ENCODE assay signal across 8 cellular contexts in genomic region chr10:114526497-114527238, GRCh38.
DNase-seq lines count a peak whose midpoint lies in the region; ATAC-seq, FAIRE-seq and TF ChIP-seq lines count a peak whose summit lies in the region.

No MANE protein-coding gene starts in this region.

- FAIRE-seq in GM18507 (lab: Jason Lieb, UNC) = peak; percentile 96

- peaks cover 57% of the 10 kb centered on the region for H3K4me1 Mint-ChIP-seq in WTC11

- ATAC-seq in HG02884 (IDR thresholded peaks at IDR 0.05; ENCODE audit: unreplicated experiment) = peak; percentile 94
- ATAC-seq in WTC11 = peak; percentile 93

- TF ChIP-seq CTCF in WTC11 (IDR thresholded peaks at IDR 0.05) = no peak

- CTCF ChIA-PET in WTC11 (lab: Charles Lee) = interaction anchor here (0.6 to 2.6 kb wide), 10 partner anchors 9 to 847 kb away, joined by 3 to 16 read pairs (median 4); partner anchors contain the start of gene FHIP2A

- POLR2A ChIA-PET in WTC11 (lab: Charles Lee) = interaction anchor here (1.0 to 1.1 kb wide), 2 partner anchors 10 to 29 kb away, joined by 4 read pairs; no protein-coding TSS in a partner anchor

- DNase-seq in GM18507 (ENCODE audit: extremely low spot score, insufficient read length, low read depth) (peak; percentile 80), NCI-H2029 (lab: John Stamatoyannopoulos, UW) (peak; percentile 52), WTC11 (ENCODE audit: low spot score) (peak; percentile 83), caudate nucleus (lab: John Stamatoyannopoulos, UW) (peak in 42 of 61 donors; percentile 2 to 87 (median 46)), kidney glomerular epithelial cell (lab: John Stamatoyannopoulos, UW) (peak; percentile 64), NCI-H187 treated with DMSO at 0.1 percent for 48 hours (lab: John Stamatoyannopoulos, UW) (no peak)
- peak; percentile 57 to 82 (median 71) for DNase-seq in stimulated activated CD4-positive, alpha-beta T cell treated with anti-CD3 and anti-CD28 coated beads, Interleukin-1b, Interleukin-23, amount 100 ng/mL, for 24 hours (ENCODE audit: low read depth in 4 of 4, low spot score in 1 of 4)

- no peaks in the 10 kb centered on the region; the same call in 1 of the 2 replicates for H3K9me3 Mint-ChIP-seq in WTC11

- H3K4me3 Mint-ChIP-seq in WTC11 = peak overlapping the region; percentile 81

- peak overlapping the region; percentile 87 for H3K27ac Mint-ChIP-seq in WTC11

- no peaks in the 10 kb centered on the region for H3K36me3 Mint-ChIP-seq in WTC11

- H3K27me3 Mint-ChIP-seq in WTC11 (ENCODE audit: low read depth) = no peaks in the 10 kb centered on the region

- peak overlapping the region; percentile 41 for H3K27ac ChIP-seq in caudate nucleus (ENCODE audit: low read depth, low read length)

TF ChIP-seq in WTC11, 78 proteins besides CTCF, POLR2A, EP300 and RAD21 (continues in another document):
- no peak for TF ChIP-seq E2F4 (CRISPR knock-in tag; IDR thresholded peaks at IDR 0.05; ENCODE audit: borderline replicate concordance, low read depth)
- TF ChIP-seq ZNF232 (CRISPR knock-in tag; IDR thresholded peaks at IDR 0.05) = peak; percentile 86
- TF ChIP-seq AFF4 (CRISPR knock-in tag; IDR thresholded peaks at IDR 0.05; ENCODE audit: borderline replicate concordance) = peak; percentile 37; the same call in 1 of the 2 replicates
- TF ChIP-seq USF2 (CRISPR knock-in tag; IDR thresholded peaks at IDR 0.05) = peak; percentile 26; the same call in 1 of the 2 replicates
- 0 out of 2 replicates have a peak, but pooled peaks have one; percentile 19 for TF ChIP-seq ZBTB43 (CRISPR knock-in tag; IDR thresholded peaks at IDR 0.05)
- TF ChIP-seq GABPB1 (CRISPR knock-in tag; IDR thresholded peaks at IDR 0.05) = peak; percentile 45
- 0 out of 2 replicates have a peak, but pooled peaks have one; percentile 59 for TF ChIP-seq ZNF138 (CRISPR knock-in tag; conservative IDR thresholded peaks at IDR 0.05)
- no peak for TF ChIP-seq FOXP1 (CRISPR knock-in tag; IDR thresholded peaks at IDR 0.05; ENCODE audit: borderline replicate concordance)
- TF ChIP-seq TEAD1 (CRISPR knock-in tag; IDR thresholded peaks at IDR 0.05) = peak; percentile 73; the same call in 1 of the 2 replicates
- TF ChIP-seq TEAD4 (CRISPR knock-in tag; IDR thresholded peaks at IDR 0.05) = no peak
- TF ChIP-seq HMGXB4 (CRISPR knock-in tag; IDR thresholded peaks at IDR 0.05) = 0 out of 2 replicates have a peak, but pooled peaks have one; percentile 33
- TF ChIP-seq MAX (CRISPR knock-in tag; IDR thresholded peaks at IDR 0.05) = peak; percentile 94
- TF ChIP-seq FOXK1 (CRISPR knock-in tag; IDR thresholded peaks at IDR 0.05) = peak; percentile 70; the same call in 1 of the 2 replicates
- peak; percentile 85 for TF ChIP-seq TP53 (CRISPR knock-in tag; IDR thresholded peaks at IDR 0.05)
- no peak for TF ChIP-seq NR1H2 (CRISPR knock-in tag; IDR thresholded peaks at IDR 0.05)
- TF ChIP-seq SMAD3 (CRISPR knock-in tag; IDR thresholded peaks at IDR 0.05; ENCODE audit: borderline replicate concordance) = peak; percentile 81; the same call in 1 of the 2 replicates
- peak; percentile 60; the same call in 1 of the 2 replicates for TF ChIP-seq FOXP4 (CRISPR knock-in tag; IDR thresholded peaks at IDR 0.05)
- 0 out of 2 replicates have a peak, but pooled peaks have one; percentile 44 for TF ChIP-seq ZBTB21 (CRISPR knock-in tag; IDR thresholded peaks at IDR 0.05; ENCODE audit: borderline replicate concordance)
